In genomic region chr1:226424228-226425003, GRCh38 we compare ENCODE assay signal across 8 cellular contexts. TPM values are rescaled to one million over a fixed set of nuclear protein-coding genes. Genes with fewer than 3 reads are reported as not detected.
DNase-seq lines count a peak whose midpoint lies in the region; ATAC-seq and TF ChIP-seq lines count a peak whose summit lies in the region.

No MANE protein-coding gene starts in this region.

- CTCF ChIA-PET in activated CD8-positive, alpha-beta T cell treated with anti-CD3 and anti-CD28 coated beads, Interleukin-2, amount 10 ng/mL, durations not matched to agents 7 days and 5 days (lab: Charles Lee), result interaction anchor here (0.8 to 3.9 kb wide), 20 partner anchors 9 to 299 kb away, joined by 3 to 60 read pairs (median 4); partner anchors contain the start of genes LIN9, PARP1 and STUM

- H3K9me3 ChIP-seq in left ventricle myocardium inferior (replicated peaks) (no peaks in the 10 kb centered on the region), smooth muscle cell (replicated peaks; ENCODE audit: low read depth) (no peaks in the 10 kb centered on the region)

- H3K4me3 Mint-ChIP-seq in activated CD8-positive, alpha-beta T cell treated with anti-CD3 and anti-CD28 coated beads, Interleukin-2, amount 10 ng/mL, durations not matched to agents 7 days and 5 days, result no peak overlapping the region

- no peaks in the 10 kb centered on the region for H3K27me3 ChIP-seq in left ventricle myocardium inferior (ENCODE audit: low read depth)
- H3K27me3 ChIP-seq in smooth muscle cell (ENCODE audit: low read depth), result no peaks in the 10 kb centered on the region

- H2AFZ ChIP-seq in smooth muscle cell (ENCODE audit: low read depth), result no peak overlapping the region

- peak; percentile 36 for DNase-seq in COLO668 (lab: John Stamatoyannopoulos, UW; ENCODE audit: unreplicated experiment)
- peak; percentile 53 for DNase-seq in NCI-H2107 (lab: John Stamatoyannopoulos, UW)
- no peak for DNase-seq in activated CD8-positive, alpha-beta T cell treated with anti-CD3 and anti-CD28 coated beads, Interleukin-2, amount 10 ng/mL, durations not matched to agents 7 days and 5 days
- DNase-seq in left ventricle myocardium inferior, result no peak
- no peak for DNase-seq in smooth muscle cell (lab: John Stamatoyannopoulos, UW; ENCODE audit: unreplicated experiment)
- no peak for DNase-seq in mesenteric fat pad (ENCODE audit: low spot score)

- ATAC-seq in GM19351 (IDR thresholded peaks at IDR 0.05; ENCODE audit: unreplicated experiment) (peak; percentile 76), GM21723 (IDR thresholded peaks at IDR 0.05; ENCODE audit: unreplicated experiment) (no peak)
- ATAC-seq in activated CD8-positive, alpha-beta T cell treated with anti-CD3 and anti-CD28 coated beads, Interleukin-2, amount 10 ng/mL, durations not matched to agents 7 days and 5 days, result peak; percentile 69

- intact Hi-C loops in left ventricle myocardium inferior (cut with micrococcal nuclease), result no loop called here

- 59% methylated on average over 8 of the region's 8 CpGs for WGBS in smooth muscle cell (ENCODE audit: low lambda C conversion rate)

- peaks cover 3% of the 10 kb centered on the region for H3K27me3 Mint-ChIP-seq in activated CD8-positive, alpha-beta T cell treated with anti-CD3 and anti-CD28 coated beads, Interleukin-2, amount 10 ng/mL, durations not matched to agents 7 days and 5 days (ENCODE audit: low read depth)

- H4K20me1 ChIP-seq in smooth muscle cell (ENCODE audit: low read depth), result no peaks in the 10 kb centered on the region

- H3K4me1 Mint-ChIP-seq in activated CD8-positive, alpha-beta T cell treated with anti-CD3 and anti-CD28 coated beads, Interleukin-2, amount 10 ng/mL, durations not matched to agents 7 days and 5 days (ENCODE audit: low read depth), result peaks cover 20% of the 10 kb centered on the region

- no peaks in the 10 kb centered on the region for H3K9me3 Mint-ChIP-seq in activated CD8-positive, alpha-beta T cell treated with anti-CD3 and anti-CD28 coated beads, Interleukin-2, amount 10 ng/mL, durations not matched to agents 7 days and 5 days (ENCODE audit: insufficient read depth)

- peak; percentile 72 for TF ChIP-seq CTCF in left ventricle myocardium inferior (IDR thresholded peaks at IDR 0.05; ENCODE audit: borderline replicate concordance)
- peak; percentile 32 for TF ChIP-seq CTCF in smooth muscle cell (IDR thresholded peaks at IDR 0.05; ENCODE audit: borderline replicate concordance, insufficient read depth, poor library complexity, severe bottlenecking)

- H3K4me3 ChIP-seq in left ventricle myocardium inferior (no peak overlapping the region), smooth muscle cell (no peak overlapping the region)

- H3K4me1 ChIP-seq in left ventricle myocardium inferior (peaks cover 5% of the 10 kb centered on the region), smooth muscle cell (ENCODE audit: low read depth) (peaks cover 6% of the 10 kb centered on the region)

- H3K36me3 Mint-ChIP-seq in activated CD8-positive, alpha-beta T cell treated with anti-CD3 and anti-CD28 coated beads, Interleukin-2, amount 10 ng/mL, durations not matched to agents 7 days and 5 days (ENCODE audit: low read depth), result no peaks in the 10 kb centered on the region

- H3K9ac ChIP-seq in smooth muscle cell (ENCODE audit: low read depth), result no peak overlapping the region

- H3K79me2 ChIP-seq in smooth muscle cell (ENCODE audit: low read depth), result no peaks in the 10 kb centered on the region

- POLR2A ChIA-PET in activated CD8-positive, alpha-beta T cell treated with anti-CD3 and anti-CD28 coated beads, Interleukin-2, amount 10 ng/mL, durations not matched to agents 7 days and 5 days (lab: Charles Lee), result interaction anchor here (1.1 kb wide), 1 partner anchor 21 kb away, joined by 3 read pairs; no protein-coding TSS in a partner anchor

- no peak overlapping the region for H3K4me2 ChIP-seq in smooth muscle cell

- no peak overlapping the region for H3K27ac ChIP-seq in left ventricle myocardium inferior (replicated peaks)
- no peak overlapping the region for H3K27ac ChIP-seq in smooth muscle cell (ENCODE audit: low read depth)

- H3F3A ChIP-seq in smooth muscle cell (ENCODE audit: low read depth), result no peaks in the 10 kb centered on the region

- H3K27ac Mint-ChIP-seq in activated CD8-positive, alpha-beta T cell treated with anti-CD3 and anti-CD28 coated beads, Interleukin-2, amount 10 ng/mL, durations not matched to agents 7 days and 5 days, result no peak overlapping the region

- no peaks in the 10 kb centered on the region for H3K36me3 ChIP-seq in left ventricle myocardium inferior
- no peaks in the 10 kb centered on the region for H3K36me3 ChIP-seq in smooth muscle cell (ENCODE audit: low read depth)

RNA-seq across cellular contexts. Expression of gene PARP1, which starts 16.5 kb away (rescaled TPM):
- 100 to 1,000 TPM; 139 to 145 TPM for total RNA-seq in activated CD8-positive, alpha-beta T cell treated with anti-CD3 and anti-CD28 coated beads, Interleukin-2, amount 10 ng/mL, durations not matched to agents 7 days and 5 days
- total RNA-seq in left ventricle myocardium inferior (138 TPM), smooth muscle cell (27.4 and 33.2 TPM in 2 replicates), mesenteric fat pad (52.9 TPM)
- polyA plus RNA-seq in smooth muscle cell, result 38.5 and 48.4 TPM in 2 replicates

Comparison
In these comparisons a context has a peak if more than half of its experiments do, and no peak if none do; other contexts are left out.
1. DNase-seq: peak in COLO668 (single experiment) and NCI-H2107 (single experiment); none in activated CD8-positive, alpha-beta T cell treated with anti-CD3 and anti-CD28 coated beads, Interleukin-2, amount 10 ng/mL, durations not matched to agents 7 days and 5 days (single experiment), left ventricle myocardium inferior (single experiment), smooth muscle cell (single experiment) and mesenteric fat pad (single experiment).